Comparison of ENCODE assay signal across 29 cellular contexts in genomic region chr1:46820560-46821060, GRCh38. TPM values are rescaled to one million over a fixed set of nuclear protein-coding genes. Genes with fewer than 3 reads are reported as not detected.
DNase-seq lines count a peak whose midpoint lies in the region; ATAC-seq and TF ChIP-seq lines count a peak whose summit lies in the region.
"Had no signal": no experiment of that assay in that cellular context is flagged by ENCODE, and none has a peak within 500 bp of the region (broad histone marks: within the 10 kb centered on the region; RNA-seq: fewer than 3 reads in every experiment).

No MANE protein-coding gene starts in this region.

- H3K4me1 Mint-ChIP-seq in mesothelial cell of epicardium, result no peaks in the 10 kb centered on the region
- H3K4me1 Mint-ChIP-seq: activated CD4-positive, alpha-beta T cell treated with anti-CD3 and anti-CD28 coated beads, Interleukin-2, amount 10 ng/mL, durations not matched to agents 7 days and 5 days had no signal

- no peak for TF ChIP-seq POLR2A in esophagus muscularis mucosa (IDR thresholded peaks at IDR 0.05; ENCODE audit: low read depth)

- no peaks in the 10 kb centered on the region for H3K9me3 Mint-ChIP-seq in mesothelial cell of epicardium
- H3K9me3 Mint-ChIP-seq: activated CD4-positive, alpha-beta T cell treated with anti-CD3 and anti-CD28 coated beads, Interleukin-2, amount 10 ng/mL, durations not matched to agents 7 days and 5 days; activated T-cell treated with anti-CD3 and anti-CD28 coated beads, Interleukin-2, amount 50 U/mL, for 72 hours; T-helper 2 cell treated with Interferon-gamma antibody and Interleukin-4, amounts not matched to agents 5 μg/mL and 100 μg/mL, for 36 hours had no signal

- H3K27me3 Mint-ChIP-seq in mesothelial cell of epicardium (ENCODE audit: low read depth), result peaks cover 7% of the 10 kb centered on the region

- H3K4me3 Mint-ChIP-seq in mesothelial cell of epicardium, result no peak overlapping the region
- H3K4me3 Mint-ChIP-seq: activated CD4-positive, alpha-beta T cell treated with anti-CD3 and anti-CD28 coated beads, Interleukin-2, amount 10 ng/mL, durations not matched to agents 7 days and 5 days; activated CD8-positive, alpha-beta memory T cell treated with anti-CD3 and anti-CD28 coated beads, Interleukin-2, amount 10 ng/mL, durations not matched to agents 7 days and 5 days; activated T-cell treated with anti-CD3 and anti-CD28 coated beads, Interleukin-2, amount 50 U/mL, for 72 hours; stimulated activated naive B cell treated with anti-CD40 and anti-IgM and Interleukin-4, amounts not matched to agents 10 μg/mL and 1 μg/mL and 100 μg/mL, for 72 hours; T-helper 2 cell treated with Interferon-gamma antibody and Interleukin-4, amounts not matched to agents 5 μg/mL and 100 μg/mL, for 36 hours had no signal

- TF ChIP-seq CTCF in esophagus muscularis mucosa (IDR thresholded peaks at IDR 0.05) (no peak), lung (IDR thresholded peaks at IDR 0.05; ENCODE audit: control extremely low read depth, extremely low read depth) (no peak), mesothelial cell of epicardium (IDR thresholded peaks at IDR 0.05; ENCODE audit: unreplicated experiment) (no peak)

- H3K9me3 ChIP-seq in esophagus muscularis mucosa (peaks cover 0 to 6% (median 2%) of the 10 kb centered on the region in 4 donors), lung (ENCODE audit: control insufficient read depth in 2 of 2, insufficient read depth in 1 of 2, low read length in 1 of 2) (no peaks in the 10 kb centered on the region)
- H3K9me3 ChIP-seq: adrenal gland, colonic mucosa, testis had no signal

- no peak for TF ChIP-seq EP300 in esophagus muscularis mucosa (IDR thresholded peaks at IDR 0.05)

- WGBS in esophagus muscularis mucosa, result 47% methylated on average over 5 of the region's 5 CpGs
- WGBS in lung, 2 donors, result 18 to 41% methylated on average over 5 of the region's 5 CpGs

- intact Hi-C loops in esophagus muscularis mucosa (cut with DNase I), result no loop called here

- DNase-seq in DMS53 (lab: John Stamatoyannopoulos, UW) (peak; percentile 99), NCI-H187 treated with DMSO at 0.1 percent for 48 hours (lab: John Stamatoyannopoulos, UW) (peak; percentile 40), esophagus muscularis mucosa (ENCODE audit: extremely low spot score) (peak; percentile 83), lung (ENCODE audit: low spot score) (no peak), mesothelial cell of epicardium (ENCODE audit: low spot score in 2 of 2, unreplicated experiment in 2 of 2) (no peak), NCI-H2227 treated with DMSO at 0.1 percent for 48 hours (lab: John Stamatoyannopoulos, UW) (no peak), nucleus accumbens (lab: John Stamatoyannopoulos, UW) (no peak)
- DNase-seq: activated CD4-positive, alpha-beta T cell treated with anti-CD3 and anti-CD28 coated beads, Interleukin-2, amount 10 ng/mL, durations not matched to agents 7 days and 5 days; activated CD8-positive, alpha-beta memory T cell treated with anti-CD3 and anti-CD28 coated beads, Interleukin-2, amount 10 ng/mL, durations not matched to agents 7 days and 5 days; activated naive CD4-positive, alpha-beta T cell treated with Interleukin-2 at 50 U/mL for 16 hours; activated T-cell treated with anti-CD3 and anti-CD28 coated beads, Interleukin-2, amount 50 U/mL, for 72 hours; colonic mucosa; effector memory CD4-positive, alpha-beta T cell; mesenchymal stem cell; NCI-H1436; NCI-H2171; stimulated activated CD4-positive, alpha-beta T cell treated with anti-CD3 and anti-CD28 coated beads, Interleukin-4, amount 100 ng/mL, for 1 hour; stimulated activated naive B cell treated with anti-CD40 and anti-IgM and Interleukin-4, amounts not matched to agents 10 μg/mL and 1 μg/mL and 100 μg/mL, for 72 hours; testis had no signal

- no peaks in the 10 kb centered on the region for H3K27me3 ChIP-seq in esophagus muscularis mucosa
- H3K27me3 ChIP-seq in lung (ENCODE audit: control insufficient read depth, insufficient read depth), result no peaks in the 10 kb centered on the region
- H3K27me3 ChIP-seq: adrenal gland, colonic mucosa, testis had no signal

- H3K27ac ChIP-seq in esophagus muscularis mucosa (replicated peaks in 1 of 4) (no peak overlapping the region), lung (ENCODE audit: low read depth in 1 of 2, low read length in 1 of 2) (peak overlapping the region in 1 of 2 donors; percentile 32)
- H3K27ac ChIP-seq: colonic mucosa, RWPE1, testis, VCaP had no signal

- H3K36me3 ChIP-seq in esophagus muscularis mucosa (peaks cover 0 to 41% (median 7%) of the 10 kb centered on the region in 4 donors), lung (ENCODE audit: control insufficient read depth in 2 of 2, insufficient read depth in 2 of 2, low read length in 2 of 2) (no peaks in the 10 kb centered on the region)
- H3K36me3 ChIP-seq: adrenal gland, colonic mucosa had no signal

- H3K4me1 ChIP-seq in esophagus muscularis mucosa, result peaks cover 0 to 12% (median 0%) of the 10 kb centered on the region in 4 donors
- peaks cover 0 to 5% of the 10 kb centered on the region in 2 donors for H3K4me1 ChIP-seq in lung (ENCODE audit: control insufficient read depth in 2 of 2, insufficient read depth in 2 of 2, low read length in 2 of 2)
- H3K4me1 ChIP-seq: adrenal gland, colonic mucosa, testis had no signal

- ATAC-seq in lung (ENCODE audit: insufficient read depth, low FRiP score), result peak; percentile 19
- no peak for ATAC-seq in HG03135 (IDR thresholded peaks at IDR 0.05; ENCODE audit: unreplicated experiment)
- ATAC-seq: activated CD8-positive, alpha-beta memory T cell treated with anti-CD3 and anti-CD28 coated beads, Interleukin-2, amount 10 ng/mL, durations not matched to agents 7 days and 5 days; activated T-cell treated with anti-CD3 and anti-CD28 coated beads, Interleukin-2, amount 50 U/mL, for 72 hours; stimulated activated naive B cell treated with anti-CD40 and anti-IgM and Interleukin-4, amounts not matched to agents 10 μg/mL and 1 μg/mL and 100 μg/mL, for 72 hours had no signal

- H3K27ac Mint-ChIP-seq in mesothelial cell of epicardium, result no peak overlapping the region
- H3K27ac Mint-ChIP-seq: activated CD4-positive, alpha-beta T cell treated with anti-CD3 and anti-CD28 coated beads, Interleukin-2, amount 10 ng/mL, durations not matched to agents 7 days and 5 days; activated CD8-positive, alpha-beta memory T cell treated with anti-CD3 and anti-CD28 coated beads, Interleukin-2, amount 10 ng/mL, durations not matched to agents 7 days and 5 days; activated T-cell treated with anti-CD3 and anti-CD28 coated beads, Interleukin-2, amount 50 U/mL, for 72 hours; stimulated activated naive B cell treated with anti-CD40 and anti-IgM and Interleukin-4, amounts not matched to agents 10 μg/mL and 1 μg/mL and 100 μg/mL, for 72 hours; T-helper 2 cell treated with Interferon-gamma antibody and Interleukin-4, amounts not matched to agents 5 μg/mL and 100 μg/mL, for 36 hours had no signal

- no peaks in the 10 kb centered on the region for H3K36me3 Mint-ChIP-seq in mesothelial cell of epicardium
- H3K36me3 Mint-ChIP-seq: activated CD8-positive, alpha-beta memory T cell treated with anti-CD3 and anti-CD28 coated beads, Interleukin-2, amount 10 ng/mL, durations not matched to agents 7 days and 5 days; stimulated activated naive B cell treated with anti-CD40 and anti-IgM and Interleukin-4, amounts not matched to agents 10 μg/mL and 1 μg/mL and 100 μg/mL, for 72 hours had no signal

- H3K4me3 ChIP-seq in esophagus muscularis mucosa, result no peak overlapping the region
- H3K4me3 ChIP-seq in lung, result no peak overlapping the region
- H3K4me3 ChIP-seq: adrenal gland, colonic mucosa, testis had no signal

RNA-seq across cellular contexts. Expression of gene CYP4B1, which starts 21.8 kb away (rescaled TPM):
- 100 to 1,000 TPM in 2 of 4 donors, 10 to 100 TPM in 2; 41.1 to 150 (median 113) TPM for total RNA-seq in esophagus muscularis mucosa
- 100 to 1,000 TPM in 1 of 2 donors, 10 to 100 TPM in 1; 75.7 to 164 TPM for total RNA-seq in lung
- 100 to 1,000 TPM; 150 to 180 TPM for polyA plus RNA-seq in lung
- 0.20 to 0.40 TPM (median 0.27 TPM) in 3 replicates for total RNA-seq in mesothelial cell of epicardium
- total RNA-seq: activated CD4-positive, alpha-beta T cell treated with anti-CD3 and anti-CD28 coated beads, Interleukin-2, amount 10 ng/mL, durations not matched to agents 7 days and 5 days; activated CD8-positive, alpha-beta memory T cell treated with anti-CD3 and anti-CD28 coated beads, Interleukin-2, amount 10 ng/mL, durations not matched to agents 7 days and 5 days; activated T-cell treated with anti-CD3 and anti-CD28 coated beads, Interleukin-2, amount 50 U/mL, for 72 hours; bronchial epithelial cell; frontal cortex; kidney epithelial cell; osteoblast had no signal
- polyA plus RNA-seq: BJ had no signal

Comparison
In these comparisons a context has a peak if more than half of its experiments do, and no peak if none do; other contexts are left out.
1. DNase-seq: peak in DMS53 (single experiment), NCI-H187 treated with DMSO at 0.1 percent for 48 hours (single experiment) and esophagus muscularis mucosa (single experiment); none in lung (single experiment), mesothelial cell of epicardium (0 of 2), NCI-H2227 treated with DMSO at 0.1 percent for 48 hours (single experiment) and nucleus accumbens (0 of 56).
2. RNA of gene CYP4B1, which starts 21.8 kb away (total RNA-seq): 75.7 to 164 TPM in lung and 41.1 to 150 TPM in esophagus muscularis mucosa; 0.20 to 0.40 TPM in mesothelial cell of epicardium; every median in the first group is over 10 times any median in the second.